In genomic region chr5:39905356-39905755, GRCh38 we compare ENCODE assay signal across 29 cellular contexts.
DNase-seq lines count a peak whose midpoint lies in the region; ATAC-seq, FAIRE-seq and TF ChIP-seq lines count a peak whose summit lies in the region.
"Had no signal": no experiment of that assay in that cellular context is flagged by ENCODE, and none has a peak within 500 bp of the region (broad histone marks: within the 10 kb centered on the region; RNA-seq: fewer than 3 reads in every experiment).

No MANE protein-coding gene starts in this region.

- peaks cover 4% of the 10 kb centered on the region for H3K9me3 Mint-ChIP-seq in neural progenitor cell

- H3K9ac ChIP-seq in neural progenitor cell: no peak overlapping the region
- H3K9ac ChIP-seq: GM23248, KMS-11 had no signal

- no peaks in the 10 kb centered on the region for H3K79me2 ChIP-seq in neural progenitor cell (ENCODE audit: low read depth)

- peaks cover 0 to 9% (median 0%) of the 10 kb centered on the region in 4 donors for H3K9me3 ChIP-seq in tibial nerve
- H3K9me3 ChIP-seq in neural progenitor cell (ENCODE audit: low read depth): no peaks in the 10 kb centered on the region
- H3K9me3 ChIP-seq: SJCRH30 had no signal

- peak overlapping the region in 1 of 4 donors; percentile 52 for H3K27ac ChIP-seq in tibial nerve
- H3K27ac ChIP-seq in neural progenitor cell: no peak overlapping the region
- H3K27ac ChIP-seq: GM23248, HL-60, KMS-11, SJCRH30 had no signal

- WGBS in tibial nerve, 2 donors: 55 to 68% methylated on average over 4 of the region's 4 CpGs

- ATAC-seq in GM19463 (IDR thresholded peaks at IDR 0.05; ENCODE audit: unreplicated experiment): no peak
- ATAC-seq: Right ventricle myocardium inferior, SK-N-SH treated with all-trans-retinoic acid at 6 μM for 48 hours had no signal

- no peak for DNase-seq in RCC 7860 (ENCODE audit: low spot score)
- DNase-seq in astrocyte of the hippocampus (ENCODE audit: low read depth, low spot score): peak; percentile 3
- peak; percentile 17 for DNase-seq in fibroblast of villous mesenchyme (ENCODE audit: low read depth)
- no peak for DNase-seq in tibial nerve (ENCODE audit: low spot score in 2 of 2)
- no peak for DNase-seq in neural progenitor cell (ENCODE audit: low spot score)
- no peak for DNase-seq in T-helper 2 cell
- DNase-seq: C1 segment of cervical spinal cord; CD4-positive, alpha-beta memory T cell; COR-L47; DMS53; GM23248; H9; NCI-H1105; NCI-H146; NCI-H1930; NCI-H2107; NCI-H446; NCI-H526; NCI-H82; NK-92 treated with Interleukin-12 subunit alpha and Interleukin-12 subunit beta, amount 100 ng/mL, for 24 hours; PC-3; SJCRH30 had no signal

- H3K4me1 ChIP-seq in tibial nerve (no peaks in the 10 kb centered on the region), neural progenitor cell (no peaks in the 10 kb centered on the region)

- peak; percentile 60 for FAIRE-seq in RCC 7860 (lab: Jason Lieb, UNC)
- FAIRE-seq: G401.6 had no signal

- H3K36me3 Mint-ChIP-seq in neural progenitor cell: no peaks in the 10 kb centered on the region
- H3K36me3 Mint-ChIP-seq: CD4-positive, alpha-beta memory T cell; IgD-negative memory B cell had no signal

- no peak overlapping the region for H3K4me2 ChIP-seq in neural progenitor cell
- H3K4me2 ChIP-seq: KMS-11 had no signal

- H3K4me3 ChIP-seq in fibroblast of villous mesenchyme (ENCODE audit: low read depth, low read length): no peak overlapping the region
- no peak overlapping the region for H3K4me3 ChIP-seq in tibial nerve
- H3K4me3 ChIP-seq in neural progenitor cell: no peak overlapping the region
- H3K4me3 ChIP-seq: GM23248, SJCRH30 had no signal

- no peak overlapping the region for H3K4me3 Mint-ChIP-seq in neural progenitor cell
- H3K4me3 Mint-ChIP-seq: H9, IgD-negative memory B cell had no signal

- no peak overlapping the region for H2AFZ ChIP-seq in neural progenitor cell (replicated peaks)
- H2AFZ ChIP-seq: GM23248 had no signal

- TF ChIP-seq POLR2A in tibial nerve (IDR thresholded peaks at IDR 0.05): no peak

- H3K27me3 ChIP-seq in tibial nerve (no peaks in the 10 kb centered on the region), neural progenitor cell (no peaks in the 10 kb centered on the region)
- H3K27me3 ChIP-seq: SJCRH30 had no signal

- TF ChIP-seq EP300 in tibial nerve (IDR thresholded peaks at IDR 0.05): peak; percentile 46 to 50

- no peaks in the 10 kb centered on the region for H3F3A ChIP-seq in neural progenitor cell (ENCODE audit: low read depth)

- TF ChIP-seq CTCF in fibroblast of villous mesenchyme (IDR thresholded peaks at IDR 0.05; ENCODE audit: insufficient read depth, low read depth, low read length) (no peak), tibial nerve (IDR thresholded peaks at IDR 0.05) (no peak), neural progenitor cell (IDR thresholded peaks at IDR 0.05) (no peak)

- no peaks in the 10 kb centered on the region for H3K4me1 Mint-ChIP-seq in neural progenitor cell
- H3K4me1 Mint-ChIP-seq: CD4-positive, alpha-beta memory T cell; H9; IgD-negative memory B cell had no signal

- no peak overlapping the region for H3K27ac Mint-ChIP-seq in neural progenitor cell
- H3K27ac Mint-ChIP-seq: CD4-positive, alpha-beta memory T cell; H9; IgD-negative memory B cell had no signal

- H3K27me3 Mint-ChIP-seq in neural progenitor cell (ENCODE audit: insufficient read depth, low read depth): no peaks in the 10 kb centered on the region

- H3K36me3 ChIP-seq in tibial nerve (no peaks in the 10 kb centered on the region), neural progenitor cell (no peaks in the 10 kb centered on the region)
- H3K36me3 ChIP-seq: SJCRH30 had no signal

- H4K20me1 ChIP-seq in neural progenitor cell (ENCODE audit: low read depth): no peaks in the 10 kb centered on the region

Comparison
In these comparisons a context has a peak if more than half of its experiments do, and no peak if none do; other contexts are left out.
1. DNase-seq: peak in astrocyte of the hippocampus (single experiment) and fibroblast of villous mesenchyme (single experiment); none in RCC 7860 (single experiment), tibial nerve (0 of 2), neural progenitor cell (single experiment) and T-helper 2 cell (0 of 5).